ENCODE assay signal across 2 cellular contexts in genomic region chr7:102287465-102288146, GRCh38.
A peak's percentile ranks its signal among the peaks of the same experiment; 100 is the strongest.
TF ChIP-seq lines count a peak whose summit lies in the region.

No MANE protein-coding gene starts in this region.

TF ChIP-seq in HEK293, 187 proteins besides CTCF, POLR2A, EP300 and RAD21 (continued from another document and continues in another):
- TF ChIP-seq ZBTB26 (tag by site-specific recombination; optimal IDR thresholded peaks at IDR 0.05) (peak; percentile 32), ZNF654 (tag by site-specific recombination; IDR thresholded peaks at IDR 0.05; ENCODE audit: low read depth) (no peak), ZNF580 (tag by site-specific recombination; IDR thresholded peaks at IDR 0.05) (no peak), IKZF3 (tag by site-specific recombination; IDR thresholded peaks at IDR 0.05) (peak; percentile 52), ZNF211 (tag by site-specific recombination; IDR thresholded peaks at IDR 0.05; ENCODE audit: low read depth) (no peak), ZEB2 (tag by site-specific recombination; IDR thresholded peaks at IDR 0.05) (0 out of 2 replicates have a peak, but pooled peaks have one; percentile 13), ZNF626 (tag by site-specific recombination; IDR thresholded peaks at IDR 0.05) (no peak), SP3 (tag by site-specific recombination; IDR thresholded peaks at IDR 0.05) (peak; percentile 72), ZIC2 (tag by site-specific recombination; IDR thresholded peaks at IDR 0.05) (peak; percentile 50; the same call in 1 of the 2 replicates), ZNF600 (tag by site-specific recombination; IDR thresholded peaks at IDR 0.05) (peak; percentile 54), ZNF146 (tag by site-specific recombination; IDR thresholded peaks at IDR 0.05) (no peak), ZNF341 (tag by site-specific recombination; IDR thresholded peaks at IDR 0.05; ENCODE audit: low read depth) (0 out of 2 replicates have a peak, but pooled peaks have one; percentile 0), GLI2 (tag by site-specific recombination; IDR thresholded peaks at IDR 0.05; ENCODE audit: borderline replicate concordance, low read depth) (no peak), ZNF398 (tag by site-specific recombination; IDR thresholded peaks at IDR 0.05) (0 out of 2 replicates have a peak, but pooled peaks have one; percentile 6), PRDM4 (tag by site-specific recombination; IDR thresholded peaks at IDR 0.05) (no peak), HIC1 (tag by site-specific recombination; IDR thresholded peaks at IDR 0.05) (peak; percentile 36; the same call in 1 of the 2 replicates), ZNF140 (tag by site-specific recombination; IDR thresholded peaks at IDR 0.05) (no peak), EGR2 (tag by site-specific recombination; IDR thresholded peaks at IDR 0.05; ENCODE audit: low read depth) (no peak), ZNF354C (tag by site-specific recombination; IDR thresholded peaks at IDR 0.05; ENCODE audit: borderline replicate concordance, low read depth) (no peak)

TF ChIP-seq in H1, 55 proteins besides CTCF, POLR2A, EP300 and RAD21 (continued from another document):
- no peak for TF ChIP-seq MAX (IDR thresholded peaks at IDR 0.05)
- peak; percentile 51; the same call in 1 of the 2 replicates for TF ChIP-seq SP4 (IDR thresholded peaks at IDR 0.05; ENCODE audit: low read length)
- TF ChIP-seq HDAC2 (IDR thresholded peaks at IDR 0.05; ENCODE audit: borderline replicate concordance in 1 of 2, low read depth in 2 of 2, low read length in 2 of 2): 0 out of 4 replicates have a peak, but pooled peaks of 1 of the 2 experiments have one; percentile 20
- TF ChIP-seq TBP (IDR thresholded peaks at IDR 0.05; ENCODE audit: low read depth, low read length): peak; percentile 5; the same call in 1 of the 2 replicates
- TF ChIP-seq YY1 (IDR thresholded peaks at IDR 0.05; ENCODE audit: low read depth, low read length): peak; percentile 8; the same call in 1 of the 2 replicates
- no peak for TF ChIP-seq CHD2 (IDR thresholded peaks at IDR 0.05; ENCODE audit: low read length)
- 0 out of 4 replicates have a peak, but pooled peaks of 1 of the 2 experiments have one; percentile 31 for TF ChIP-seq SIN3A (conservative IDR thresholded peaks at IDR 0.05 in 1 of 2, IDR thresholded peaks at IDR 0.05 in 1 of 2; ENCODE audit: low read depth in 1 of 2, low read length in 2 of 2)
- TF ChIP-seq SUZ12 (IDR thresholded peaks at IDR 0.05; ENCODE audit: low read length): peak; percentile 23; the same call in 1 of the 2 replicates
- 0 out of 2 replicates have a peak, but pooled peaks have one; percentile 27 for TF ChIP-seq ATF2 (IDR thresholded peaks at IDR 0.05; ENCODE audit: low read length)
